24 cellular contexts compared by ENCODE assay signal in genomic region chr2:238278626-238279323, GRCh38. TPM values are rescaled to one million over a fixed set of nuclear protein-coding genes. Genes with fewer than 3 reads are reported as not detected.
A peak's percentile ranks its signal among the peaks of the same experiment; 100 is the strongest.
DNase-seq lines count a peak whose midpoint lies in the region; ATAC-seq and TF ChIP-seq lines count a peak whose summit lies in the region.
"Had no signal": no experiment of that assay in that cellular context is flagged by ENCODE, and none has a peak within 500 bp of the region (broad histone marks: within the 10 kb centered on the region; RNA-seq: fewer than 3 reads in every experiment).

No MANE protein-coding gene starts in this region.

- no peaks in the 10 kb centered on the region for H3K9me2 ChIP-seq in OCI-LY7 (ENCODE audit: insufficient read depth, low read length)

- ATAC-seq in activated naive CD8-positive, alpha-beta T cell treated with anti-CD3 and anti-CD28 coated beads, Interleukin-2, amount 10 ng/mL, durations not matched to agents 7 days and 5 days (ENCODE audit: low read depth): no peak
- ATAC-seq in HG02885 (IDR thresholded peaks at IDR 0.05; ENCODE audit: poor library complexity, unreplicated experiment) (no peak), GM21515 (IDR thresholded peaks at IDR 0.05; ENCODE audit: unreplicated experiment) (no peak), omental fat pad (ENCODE audit: low FRiP score) (no peak)

- intact Hi-C loops in OCI-LY7 (cut with micrococcal nuclease; ENCODE audit: unreplicated experiment): no loop called here
- intact Hi-C loops in thyroid gland (cut with DNase I): no loop called here

- H3K27ac Mint-ChIP-seq in activated naive CD8-positive, alpha-beta T cell treated with anti-CD3 and anti-CD28 coated beads, Interleukin-2, amount 10 ng/mL, durations not matched to agents 7 days and 5 days: peak overlapping the region; percentile 40
- no peak overlapping the region for H3K27ac Mint-ChIP-seq in activated naive CD8-positive, alpha-beta T cell treated with anti-CD3 and anti-CD28 coated beads for 36 hours
- H3K27ac Mint-ChIP-seq: activated B cell treated with CpG ODN at 0.5 μM for 24 hours; dendritic cell treated with granulocyte-macrophage colony-stimulating factor and Interleukin-4, amounts not matched to agents 40 ng/mL and 50 ng/mL, for 4 days had no signal

- peaks cover 6% of the 10 kb centered on the region; the same call in 1 of the 2 replicates for H3K79me2 ChIP-seq in OCI-LY7 (ENCODE audit: insufficient read depth, low read depth, low read length)

- no peak for TF ChIP-seq POLR2A in thyroid gland (IDR thresholded peaks at IDR 0.05)

- no peak overlapping the region for H3K4me2 ChIP-seq in OCI-LY7 (ENCODE audit: low read length)

- H3K27ac ChIP-seq in OCI-LY7 (ENCODE audit: low read depth, low read length, poor library complexity, severe bottlenecking) (no peak overlapping the region), thyroid gland (no peak overlapping the region)
- H3K27ac ChIP-seq: adrenal gland, neutrophil, upper lobe of left lung had no signal

- CTCF ChIA-PET in OCI-LY7 (lab: Charles Lee; ENCODE audit: unreplicated experiment): no interaction called here

- H3K4me1 Mint-ChIP-seq in activated naive CD8-positive, alpha-beta T cell treated with anti-CD3 and anti-CD28 coated beads, Interleukin-2, amount 10 ng/mL, durations not matched to agents 7 days and 5 days: peaks cover 5% of the 10 kb centered on the region
- peaks cover 12% of the 10 kb centered on the region for H3K4me1 Mint-ChIP-seq in activated naive CD8-positive, alpha-beta T cell treated with anti-CD3 and anti-CD28 coated beads for 36 hours

- no peak overlapping the region for H3K4me3 ChIP-seq in OCI-LY7 (ENCODE audit: low read depth, low read length, poor library complexity, severe bottlenecking)
- no peak overlapping the region for H3K4me3 ChIP-seq in thyroid gland (replicated peaks in 1 of 3)
- H3K4me3 ChIP-seq: adrenal gland, HAP-1, upper lobe of left lung had no signal

- H3K27me3 Mint-ChIP-seq in activated naive CD8-positive, alpha-beta T cell treated with anti-CD3 and anti-CD28 coated beads, Interleukin-2, amount 10 ng/mL, durations not matched to agents 7 days and 5 days: no peaks in the 10 kb centered on the region
- no peaks in the 10 kb centered on the region for H3K27me3 Mint-ChIP-seq in activated naive CD8-positive, alpha-beta T cell treated with anti-CD3 and anti-CD28 coated beads for 36 hours
- H3K27me3 Mint-ChIP-seq: activated B cell treated with CpG ODN at 0.5 μM for 24 hours; dendritic cell treated with granulocyte-macrophage colony-stimulating factor and Interleukin-4, amounts not matched to agents 40 ng/mL and 50 ng/mL, for 4 days had no signal

- BruUV-seq in OCI-LY7 (replicated peaks; lab: Mats Ljungman, UMichigan): no TSS peak

- H3K4me3 Mint-ChIP-seq in activated naive CD8-positive, alpha-beta T cell treated with anti-CD3 and anti-CD28 coated beads, Interleukin-2, amount 10 ng/mL, durations not matched to agents 7 days and 5 days: no peak overlapping the region
- H3K4me3 Mint-ChIP-seq in activated naive CD8-positive, alpha-beta T cell treated with anti-CD3 and anti-CD28 coated beads for 36 hours: no peak overlapping the region
- H3K4me3 Mint-ChIP-seq: activated B cell treated with CpG ODN at 0.5 μM for 24 hours; dendritic cell treated with granulocyte-macrophage colony-stimulating factor and Interleukin-4, amounts not matched to agents 40 ng/mL and 50 ng/mL, for 4 days had no signal

- 58 to 63% methylated on average over 7 to 9 of the region's 9 CpGs for WGBS in thyroid gland, 2 donors

- H3K36me3 ChIP-seq in OCI-LY7 (ENCODE audit: insufficient read depth, low read length) (peaks cover 41% of the 10 kb centered on the region), thyroid gland (peaks cover 20 to 25% of the 10 kb centered on the region in 2 donors)

- no peaks in the 10 kb centered on the region for H3K27me3 ChIP-seq in thyroid gland
- H3K27me3 ChIP-seq: adrenal gland, BE2C, neutrophil, upper lobe of left lung had no signal

- TF ChIP-seq CTCF in OCI-LY7 (conservative IDR thresholded peaks at IDR 0.05; ENCODE audit: low read length): no peak
- no peak for TF ChIP-seq CTCF in thyroid gland (IDR thresholded peaks at IDR 0.05)
- TF ChIP-seq CTCF in omental fat pad (IDR thresholded peaks at IDR 0.05): no peak

- POLR2A ChIA-PET in activated naive CD8-positive, alpha-beta T cell treated with anti-CD3 and anti-CD28 coated beads, Interleukin-2, amount 10 ng/mL, durations not matched to agents 7 days and 5 days (lab: Charles Lee): interaction anchor here (1.1 kb wide), 1 partner anchor 10 kb away, joined by 3 read pairs; the partner anchor contains the start of gene PER2
- POLR2A ChIA-PET in OCI-LY7 (lab: Charles Lee): interaction anchor here (0.6 kb wide), 1 partner anchor 44 kb away, joined by 3 read pairs; no protein-coding TSS in a partner anchor

- H3K4me1 ChIP-seq in OCI-LY7 (ENCODE audit: insufficient read depth, low read length, poor library complexity, severe bottlenecking): peaks cover 17% of the 10 kb centered on the region
- H3K4me1 ChIP-seq in thyroid gland: peaks cover 20 to 40% of the 10 kb centered on the region in 2 donors
- H3K4me1 ChIP-seq: adrenal gland, BE2C, HAP-1 had no signal

- H4K20me1 ChIP-seq in OCI-LY7 (ENCODE audit: insufficient read depth, low read length): no peaks in the 10 kb centered on the region; the same call in 1 of the 2 replicates

- H2AFZ ChIP-seq in OCI-LY7 (ENCODE audit: low read length): no peak overlapping the region

- H3K9me3 Mint-ChIP-seq in activated naive CD8-positive, alpha-beta T cell treated with anti-CD3 and anti-CD28 coated beads, Interleukin-2, amount 10 ng/mL, durations not matched to agents 7 days and 5 days: no peaks in the 10 kb centered on the region
- no peaks in the 10 kb centered on the region for H3K9me3 Mint-ChIP-seq in activated naive CD8-positive, alpha-beta T cell treated with anti-CD3 and anti-CD28 coated beads for 36 hours
- H3K9me3 Mint-ChIP-seq: activated B cell treated with CpG ODN at 0.5 μM for 24 hours; dendritic cell treated with granulocyte-macrophage colony-stimulating factor and Interleukin-4, amounts not matched to agents 40 ng/mL and 50 ng/mL, for 4 days had no signal

- H3K36me3 Mint-ChIP-seq in activated naive CD8-positive, alpha-beta T cell treated with anti-CD3 and anti-CD28 coated beads, Interleukin-2, amount 10 ng/mL, durations not matched to agents 7 days and 5 days: peaks cover 8% of the 10 kb centered on the region
- peaks cover 7% of the 10 kb centered on the region for H3K36me3 Mint-ChIP-seq in activated naive CD8-positive, alpha-beta T cell treated with anti-CD3 and anti-CD28 coated beads for 36 hours

- H3K9me3 ChIP-seq in OCI-LY7 (ENCODE audit: low read length) (no peaks in the 10 kb centered on the region), thyroid gland (no peaks in the 10 kb centered on the region)
- H3K9me3 ChIP-seq: adrenal gland, BE2C, HAP-1, neutrophil, upper lobe of left lung had no signal

- no peak for DNase-seq in activated naive CD8-positive, alpha-beta T cell treated with anti-CD3 and anti-CD28 coated beads, Interleukin-2, amount 10 ng/mL, durations not matched to agents 7 days and 5 days
- DNase-seq in activated naive CD8-positive, alpha-beta T cell treated with anti-CD3 and anti-CD28 coated beads for 36 hours: no peak
- DNase-seq in OCI-LY7 (ENCODE audit: low spot score): peak; percentile 24
- DNase-seq in myocyte (ENCODE audit: low read depth): peak; percentile 78
- peak; percentile 68 to 78 for DNase-seq in thyroid gland
- no peak for DNase-seq in omental fat pad (ENCODE audit: low spot score)
- DNase-seq: activated B cell treated with CpG ODN at 0.5 μM for 24 hours; activated CD4-positive, alpha-beta T cell treated with anti-CD3 and anti-CD28 coated beads, Interleukin-2, amount 50 U/mL, for 48 hours; activated CD8-positive, alpha-beta memory T cell treated with anti-CD3 and anti-CD28 coated beads, Interleukin-2, amount 50 U/mL, for 48 hours; activated effector memory CD4-positive, alpha-beta T cell treated with Interleukin-2 at 50 U/mL for 16 hours; adrenal gland; BE2C; NCI-H1105 treated with DMSO at 0.1 percent for 48 hours; NCI-H2081 treated with DMSO at 0.1 percent for 48 hours; NCI-H526 treated with DMSO at 0.1 percent for 48 hours; retina; stimulated activated CD4-positive, alpha-beta T cell treated with anti-CD3 and anti-CD28 coated beads, Interleukin-15, amount 100 ng/mL, for 24 hours; T1000; upper lobe of left lung had no signal

RNA-seq across cellular contexts. Expression of gene PER2, which starts 9.6 kb away (rescaled TPM):
- total RNA-seq in activated naive CD8-positive, alpha-beta T cell treated with anti-CD3 and anti-CD28 coated beads, Interleukin-2, amount 10 ng/mL, durations not matched to agents 7 days and 5 days: 10 to 100 TPM; 13.0 to 13.7 TPM
- 10 to 100 TPM; 15.3 to 17.5 TPM for total RNA-seq in activated naive CD8-positive, alpha-beta T cell treated with anti-CD3 and anti-CD28 coated beads for 36 hours
- 8.4 and 9.7 TPM in 2 replicates for total RNA-seq in OCI-LY7 (2014; rRNA removed; shearing (Covaris generic))
- total RNA-seq in OCI-LY7 (2022) (18.6 and 20.4 TPM in 2 replicates), myocyte (3.1 and 6.6 TPM in 2 replicates), thyroid gland (10 to 100 TPM in 2 of 4 donors, 1 to 10 TPM in 2; 6.5 to 17.6 (median 9.6) TPM), omental fat pad (10 to 100 TPM in 3 of 4 donors, 1 to 10 TPM in 1; 5.3 to 36.4 (median 15.4) TPM)
- polyA plus RNA-seq in myocyte (2012): 4.0 TPM

RNA-seq across cellular contexts. Expression of gene HES6, which starts 38.9 kb away (rescaled TPM):
- total RNA-seq in activated naive CD8-positive, alpha-beta T cell treated with anti-CD3 and anti-CD28 coated beads, Interleukin-2, amount 10 ng/mL, durations not matched to agents 7 days and 5 days: 1 to 10 TPM; 4.3 to 7.1 TPM
- total RNA-seq in activated naive CD8-positive, alpha-beta T cell treated with anti-CD3 and anti-CD28 coated beads for 36 hours: 1 to 10 TPM; 3.5 to 4.0 TPM
- 13.1 and 20.5 TPM in 2 replicates for total RNA-seq in OCI-LY7 (2014; rRNA removed; shearing (Covaris generic))
- total RNA-seq in OCI-LY7 (2022) (10.9 and 13.8 TPM in 2 replicates), myocyte (289 and 488 TPM in 2 replicates), thyroid gland (1 to 10 TPM; 2.9 to 9.0 (median 6.8) TPM), omental fat pad (1 to 10 TPM; 5.3 to 9.1 (median 5.6) TPM)
- 258 TPM for polyA plus RNA-seq in myocyte (2012)

RNA-seq across cellular contexts. Expression of gene TRAF3IP1, which starts 41.5 kb away (rescaled TPM):
- 1 to 10 TPM; 8.6 to 8.7 TPM for total RNA-seq in activated naive CD8-positive, alpha-beta T cell treated with anti-CD3 and anti-CD28 coated beads, Interleukin-2, amount 10 ng/mL, durations not matched to agents 7 days and 5 days
- 10 to 100 TPM in 1 of 2 experiments, 1 to 10 TPM in 1; 8.4 to 11.0 TPM for total RNA-seq in activated naive CD8-positive, alpha-beta T cell treated with anti-CD3 and anti-CD28 coated beads for 36 hours
- 4.3 and 8.2 TPM in 2 replicates for total RNA-seq in OCI-LY7 (2014; rRNA removed; shearing (Covaris generic))
- total RNA-seq in OCI-LY7 (2022) (12.8 and 13.8 TPM in 2 replicates), myocyte (8.2 and 8.8 TPM in 2 replicates), thyroid gland (10 to 100 TPM; 19.5 to 24.7 (median 22.2) TPM), omental fat pad (10 to 100 TPM in 3 of 4 donors, 1 to 10 TPM in 1; 8.4 to 15.9 (median 12.5) TPM)
- polyA plus RNA-seq in myocyte (2012): 12.6 TPM

Comparison
In these comparisons a context has a peak if more than half of its experiments do, and no peak if none do; other contexts are left out.
1. DNase-seq: peak in OCI-LY7 (single experiment), myocyte (single experiment) and thyroid gland (2 of 2); none in activated naive CD8-positive, alpha-beta T cell treated with anti-CD3 and anti-CD28 coated beads, Interleukin-2, amount 10 ng/mL, durations not matched to agents 7 days and 5 days (single experiment), activated naive CD8-positive, alpha-beta T cell treated with anti-CD3 and anti-CD28 coated beads for 36 hours (single experiment) and omental fat pad (single experiment).
2. RNA of gene HES6, which starts 38.9 kb away (total RNA-seq): 289 to 488 TPM in myocyte; 10.9 to 20.5 TPM in OCI-LY7, 2.9 to 9.0 TPM in thyroid gland, 4.3 to 7.1 TPM in activated naive CD8-positive, alpha-beta T cell treated with anti-CD3 and anti-CD28 coated beads, Interleukin-2, amount 10 ng/mL, durations not matched to agents 7 days and 5 days, 5.3 to 9.1 TPM in omental fat pad and 3.5 to 4.0 TPM in activated naive CD8-positive, alpha-beta T cell treated with anti-CD3 and anti-CD28 coated beads for 36 hours; every median in the first group is over 10 times any median in the second.